In genomic region chr22:45318558-45319318, GRCh38 we compare ENCODE assay signal across 8 cellular contexts. TPM values are rescaled to one million over a fixed set of nuclear protein-coding genes. Genes with fewer than 3 reads are reported as not detected.
DNase-seq lines count a peak whose midpoint lies in the region; ATAC-seq and TF ChIP-seq lines count a peak whose summit lies in the region.

No MANE protein-coding gene starts in this region.

- H3K36me3 ChIP-seq in SJCRH30 (peaks cover 5% of the 10 kb centered on the region; the same call in 1 of the 2 replicates), brain microvascular endothelial cell (replicated peaks) (peaks cover 9% of the 10 kb centered on the region)

- peaks cover 13% of the 10 kb centered on the region for H3K4me1 ChIP-seq in SJCRH30

- no peaks in the 10 kb centered on the region for H3K9me3 ChIP-seq in SJCRH30 (replicated peaks)

- no peaks in the 10 kb centered on the region for H3K9me3 Mint-ChIP-seq in naive B cell

- H3K27ac ChIP-seq in SJCRH30 (peak overlapping the region; percentile 40), brain microvascular endothelial cell (peak overlapping the region; percentile 82)

- H3K27ac Mint-ChIP-seq in naive B cell, result peak overlapping the region; percentile 97 to 99 (median 98)

- no peaks in the 10 kb centered on the region for H3K27me3 Mint-ChIP-seq in naive B cell

- peaks cover 39 to 60% (median 47%) of the 10 kb centered on the region in 3 donors for H3K4me1 Mint-ChIP-seq in naive B cell

- in situ Hi-C loops in brain microvascular endothelial cell (cut with HindIII; ENCODE audit: low pct_ligation_motif_present, low sequenced_read_pairs), result no loop called here

- H3K4me3 ChIP-seq in SJCRH30, result peak overlapping the region; percentile 26
- H3K4me3 ChIP-seq in brain microvascular endothelial cell (ENCODE audit: low read depth, low read length), result peak overlapping the region; percentile 29

- DNase-seq in AG08396 (ENCODE audit: low spot score) (peak; percentile 29), SJCRH30 (peak; percentile 46 to 70), brain microvascular endothelial cell (no peak), naive B cell (no peak), HK-2 (ENCODE audit: unreplicated experiment) (no peak), NCI-H526 treated with DMSO at 0.1 percent for 48 hours (lab: John Stamatoyannopoulos, UW) (no peak), superior temporal gyrus (ENCODE audit: extremely low spot score) (no peak)

- no peak for TF ChIP-seq CTCF in brain microvascular endothelial cell (IDR thresholded peaks at IDR 0.05; ENCODE audit: low read depth, low read length, missing control alignments)

- peak overlapping the region; percentile 12 to 72 (median 56) for H3K4me3 Mint-ChIP-seq in naive B cell

- H3K27me3 ChIP-seq in SJCRH30 (no peaks in the 10 kb centered on the region), brain microvascular endothelial cell (replicated peaks) (no peaks in the 10 kb centered on the region)

- ATAC-seq in GM21367 (IDR thresholded peaks at IDR 0.05; ENCODE audit: unreplicated experiment) (peak; percentile 30), naive B cell (ENCODE audit: low read depth in 2 of 2) (peak; percentile 76 to 82)

- H3K36me3 Mint-ChIP-seq in naive B cell, result peaks cover 5% of the 10 kb centered on the region in 2 donors

RNA-seq across cellular contexts. Expression of gene FAM118A, which starts 9.0 kb away (rescaled TPM):
- 11.6 and 13.8 TPM in 2 replicates for total RNA-seq in SJCRH30 (2014; rRNA removed; shearing (Covaris generic))
- polyA plus RNA-seq in naive B cell (ENCODE audit: low read depth in 6 of 6), result 10 to 100 TPM; 11.2 to 72.1 (median 37.0) TPM

RNA-seq across cellular contexts. Expression of gene UPK3A, which starts 34.0 kb away (rescaled TPM):
- total RNA-seq in SJCRH30 (2014; rRNA removed; shearing (Covaris generic)), result not detected in 2 replicates
- under 1 TPM in 2 of 6 donors, not detected in 4; 0.55 to 0.57 TPM for polyA plus RNA-seq in naive B cell (ENCODE audit: low read depth in 6 of 6)

Comparison
In these comparisons a context has a peak if more than half of its experiments do, and no peak if none do; other contexts are left out.
1. DNase-seq: peak in AG08396 (single experiment) and SJCRH30 (2 of 2); none in brain microvascular endothelial cell (single experiment), naive B cell (single experiment), HK-2 (single experiment), NCI-H526 treated with DMSO at 0.1 percent for 48 hours (single experiment) and superior temporal gyrus (single experiment).